Comparison of ENCODE assay signal across 1 cellular context in the genomic region with DNA sequence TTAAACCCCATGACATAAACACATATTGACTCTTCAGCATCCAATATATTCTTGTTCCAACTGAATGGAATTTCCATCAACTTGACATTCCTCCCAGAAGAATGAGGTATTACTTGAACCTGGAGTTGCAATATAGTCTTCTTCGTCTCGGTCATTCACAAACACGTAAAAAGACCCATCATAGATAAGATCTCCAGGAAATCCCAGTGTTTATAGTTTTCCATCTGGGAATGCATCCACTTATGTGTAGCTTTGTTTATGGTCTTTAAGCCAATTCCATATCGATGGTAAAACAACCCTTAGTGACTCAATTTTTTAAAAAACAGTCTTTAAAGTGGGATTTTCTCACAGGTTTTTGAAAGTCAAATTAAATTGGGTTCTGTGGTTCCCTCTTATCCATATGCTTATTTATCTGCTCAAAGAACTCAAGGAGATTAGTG.
TF ChIP-seq lines count a peak whose summit lies in the region.

No MANE protein-coding gene starts in this region.

TF ChIP-seq in K562, 482 proteins besides CTCF, POLR2A, EP300 and RAD21 (continued from another document):
- TF ChIP-seq, protein P1, sequence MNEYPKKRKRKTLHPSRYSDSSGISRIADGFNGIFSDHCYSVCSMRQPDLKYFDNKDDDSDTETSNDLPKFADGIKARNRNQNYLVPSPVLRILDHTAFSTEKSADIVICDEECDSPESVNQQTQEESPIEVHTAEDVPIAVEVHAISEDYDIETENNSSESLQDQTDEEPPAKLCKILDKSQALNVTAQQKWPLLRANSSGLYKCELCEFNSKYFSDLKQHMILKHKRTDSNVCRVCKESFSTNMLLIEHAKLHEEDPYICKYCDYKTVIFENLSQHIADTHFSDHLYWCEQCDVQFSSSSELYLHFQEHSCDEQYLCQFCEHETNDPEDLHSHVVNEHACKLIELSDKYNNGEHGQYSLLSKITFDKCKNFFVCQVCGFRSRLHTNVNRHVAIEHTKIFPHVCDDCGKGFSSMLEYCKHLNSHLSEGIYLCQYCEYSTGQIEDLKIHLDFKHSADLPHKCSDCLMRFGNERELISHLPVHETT (CRISPR knock-in tag; conservative IDR thresholded peaks at IDR 0.05 in 1 of 2, IDR thresholded peaks at IDR 0.05 in 1 of 2), result no peak; a peak in 1 of 4 replicates
- TF ChIP-seq THRA (IDR thresholded peaks at IDR 0.05), result 0 out of 2 replicates have a peak, but pooled peaks have one; percentile 8
- TF ChIP-seq NKRF (IDR thresholded peaks at IDR 0.05; ENCODE audit: borderline replicate concordance), result peak; percentile 8; the same call in 1 of the 2 replicates
- no peak for TF ChIP-seq ZNF277 (CRISPR knock-in tag; IDR thresholded peaks at IDR 0.05; ENCODE audit: borderline replicate concordance)
- TF ChIP-seq UBTF (IDR thresholded peaks at IDR 0.05; ENCODE audit: borderline replicate concordance in 1 of 2, low read depth in 2 of 2, low read length in 2 of 2), result no peak
- TF ChIP-seq, protein P2, sequence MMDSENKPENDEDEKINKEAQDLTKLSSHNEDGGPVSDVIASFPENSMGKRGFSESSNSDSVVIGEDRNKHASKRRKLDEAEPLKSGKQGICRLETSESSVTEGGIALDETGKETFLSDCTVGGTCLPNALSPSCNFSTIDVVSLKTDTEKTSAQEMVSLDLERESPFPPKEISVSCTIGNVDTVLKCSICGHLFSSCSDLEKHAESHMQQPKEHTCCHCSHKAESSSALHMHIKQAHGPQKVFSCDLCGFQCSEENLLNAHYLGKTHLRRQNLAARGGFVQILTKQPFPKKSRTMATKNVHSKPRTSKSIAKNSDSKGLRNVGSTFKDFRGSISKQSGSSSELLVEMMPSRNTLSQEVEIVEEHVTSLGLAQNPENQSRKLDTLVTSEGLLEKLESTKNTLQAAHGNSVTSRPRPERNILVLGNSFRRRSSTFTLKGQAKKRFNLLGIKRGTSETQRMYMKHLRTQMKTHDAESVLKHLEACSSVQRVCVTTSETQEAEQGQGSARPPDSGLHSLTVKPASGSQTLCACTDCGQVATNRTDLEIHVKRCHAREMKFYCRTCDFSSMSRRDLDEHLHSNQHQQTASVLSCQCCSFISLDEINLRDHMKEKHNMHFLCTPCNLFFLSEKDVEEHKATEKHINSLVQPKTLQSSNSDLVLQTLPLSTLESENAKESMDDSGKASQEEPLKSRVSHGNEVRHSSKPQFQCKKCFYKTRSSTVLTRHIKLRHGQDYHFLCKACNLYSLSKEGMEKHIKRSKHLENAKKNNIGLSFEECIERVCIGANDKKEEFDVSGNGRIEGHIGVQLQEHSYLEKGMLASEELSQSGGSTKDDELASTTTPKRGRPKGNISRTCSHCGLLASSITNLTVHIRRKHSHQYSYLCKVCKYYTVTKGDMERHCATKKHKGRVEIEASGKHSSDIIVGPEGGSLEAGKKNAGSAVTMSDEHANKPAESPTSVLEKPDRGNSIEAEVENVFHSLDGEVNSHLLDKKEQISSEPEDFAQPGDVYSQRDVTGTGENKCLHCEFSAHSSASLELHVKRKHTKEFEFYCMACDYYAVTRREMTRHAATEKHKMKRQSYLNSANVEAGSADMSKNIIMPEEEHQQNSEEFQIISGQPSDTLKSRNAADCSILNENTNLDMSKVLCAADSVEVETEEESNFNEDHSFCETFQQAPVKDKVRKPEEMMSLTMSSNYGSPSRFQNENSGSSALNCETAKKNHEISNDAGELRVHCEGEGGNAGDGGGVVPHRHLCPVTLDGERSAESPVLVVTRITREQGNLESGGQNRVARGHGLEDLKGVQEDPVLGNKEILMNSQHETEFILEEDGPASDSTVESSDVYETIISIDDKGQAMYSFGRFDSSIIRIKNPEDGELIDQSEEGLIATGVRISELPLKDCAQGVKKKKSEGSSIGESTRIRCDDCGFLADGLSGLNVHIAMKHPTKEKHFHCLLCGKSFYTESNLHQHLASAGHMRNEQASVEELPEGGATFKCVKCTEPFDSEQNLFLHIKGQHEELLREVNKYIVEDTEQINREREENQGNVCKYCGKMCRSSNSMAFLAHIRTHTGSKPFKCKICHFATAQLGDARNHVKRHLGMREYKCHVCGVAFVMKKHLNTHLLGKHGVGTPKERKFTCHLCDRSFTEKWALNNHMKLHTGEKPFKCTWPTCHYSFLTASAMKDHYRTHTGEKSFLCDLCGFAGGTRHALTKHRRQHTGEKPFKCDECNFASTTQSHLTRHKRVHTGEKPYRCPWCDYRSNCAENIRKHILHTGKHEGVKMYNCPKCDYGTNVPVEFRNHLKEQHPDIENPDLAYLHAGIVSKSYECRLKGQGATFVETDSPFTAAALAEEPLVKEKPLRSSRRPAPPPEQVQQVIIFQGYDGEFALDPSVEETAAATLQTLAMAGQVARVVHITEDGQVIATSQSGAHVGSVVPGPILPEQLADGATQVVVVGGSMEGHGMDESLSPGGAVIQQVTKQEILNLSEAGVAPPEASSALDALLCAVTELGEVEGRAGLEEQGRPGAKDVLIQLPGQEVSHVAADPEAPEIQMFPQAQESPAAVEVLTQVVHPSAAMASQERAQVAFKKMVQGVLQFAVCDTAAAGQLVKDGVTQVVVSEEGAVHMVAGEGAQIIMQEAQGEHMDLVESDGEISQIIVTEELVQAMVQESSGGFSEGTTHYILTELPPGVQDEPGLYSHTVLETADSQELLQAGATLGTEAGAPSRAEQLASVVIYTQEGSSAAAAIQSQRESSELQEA (IDR thresholded peaks at IDR 0.05; ENCODE audit: low read depth), result no peak
